21 cellular contexts compared by ENCODE assay signal in genomic region chr4:140138428-140138827, GRCh38. TPM values are rescaled to one million over a fixed set of nuclear protein-coding genes. Genes with fewer than 3 reads are reported as not detected.
DNase-seq lines count a peak whose midpoint lies in the region; ATAC-seq, FAIRE-seq and TF ChIP-seq lines count a peak whose summit lies in the region.
"Had no signal": no experiment of that assay in that cellular context is flagged by ENCODE, and none has a peak within 500 bp of the region (broad histone marks: within the 10 kb centered on the region; RNA-seq: fewer than 3 reads in every experiment).

No MANE protein-coding gene starts in this region.

- no peak overlapping the region for H3K27ac Mint-ChIP-seq in astrocyte (ENCODE audit: unreplicated experiment)
- peak overlapping the region; percentile 98 for H3K27ac Mint-ChIP-seq in mesothelial cell of epicardium
- no peak overlapping the region for H3K27ac Mint-ChIP-seq in stimulated activated memory B cell treated with anti-CD40 and anti-IgM and Interleukin-4, amounts not matched to agents 10 μg/mL and 1 μg/mL and 100 μg/mL, for 72 hours
- H3K27ac Mint-ChIP-seq: memory B cell, T-helper 17 cell had no signal

- H3K27me3 Mint-ChIP-seq in astrocyte (ENCODE audit: low read depth, unreplicated experiment) (no peaks in the 10 kb centered on the region), mesothelial cell of epicardium (ENCODE audit: low read depth) (no peaks in the 10 kb centered on the region)
- peaks cover 72% of the 10 kb centered on the region for H3K27me3 Mint-ChIP-seq in stimulated activated memory B cell treated with anti-CD40 and anti-IgM and Interleukin-4, amounts not matched to agents 10 μg/mL and 1 μg/mL and 100 μg/mL, for 72 hours
- H3K27me3 Mint-ChIP-seq: activated naive CD4-positive, alpha-beta T cell treated with anti-CD3 and anti-CD28 coated beads, Interleukin-2, amount 50 U/mL, for 24 hours had no signal

- FAIRE-seq in astrocyte (lab: Jason Lieb, UNC), result no peak
- FAIRE-seq in small intestine (lab: Jason Lieb, UNC), result no peak
- FAIRE-seq: HTR-8/SVneo had no signal

- ATAC-seq in heart right ventricle, result no peak
- ATAC-seq in stimulated activated memory B cell treated with anti-CD40 and anti-IgM and Interleukin-4, amounts not matched to agents 10 μg/mL and 1 μg/mL and 100 μg/mL, for 72 hours, result no peak
- ATAC-seq: T-helper 17 cell had no signal

- H3K36me3 Mint-ChIP-seq in astrocyte (ENCODE audit: low read depth, unreplicated experiment) (no peaks in the 10 kb centered on the region), mesothelial cell of epicardium (no peaks in the 10 kb centered on the region)
- no peaks in the 10 kb centered on the region for H3K36me3 Mint-ChIP-seq in stimulated activated memory B cell treated with anti-CD40 and anti-IgM and Interleukin-4, amounts not matched to agents 10 μg/mL and 1 μg/mL and 100 μg/mL, for 72 hours
- H3K36me3 Mint-ChIP-seq: CD4-positive, CD25-positive, alpha-beta regulatory T cell; memory B cell; naive B cell had no signal

- H3K4me1 ChIP-seq in HUES64 (ENCODE audit: insufficient read depth, low read length) (peaks cover 51% of the 10 kb centered on the region), astrocyte (ENCODE audit: insufficient read depth, low read length) (peaks cover 26% of the 10 kb centered on the region), urinary bladder (ENCODE audit: insufficient read depth) (no peaks in the 10 kb centered on the region), small intestine (ENCODE audit: control insufficient read depth in 2 of 2, insufficient read depth in 1 of 2, low read depth in 1 of 2, low read length in 1 of 2) (peaks cover 2 to 3% of the 10 kb centered on the region in 2 donors), heart right ventricle (peaks cover 0 to 26% (median 16%) of the 10 kb centered on the region in 9 donors)

- H3K9ac ChIP-seq in HUES64 (ENCODE audit: low read depth, low read length) (no peak overlapping the region), astrocyte (ENCODE audit: low read length) (no peak overlapping the region)

- no peak for DNase-seq in astrocyte (ENCODE audit: low read depth)
- no peak for DNase-seq in mesothelial cell of epicardium (ENCODE audit: low spot score in 2 of 2, unreplicated experiment in 2 of 2)
- no peak for DNase-seq in small intestine
- no peak for DNase-seq in heart right ventricle
- DNase-seq: activated CD4-positive, alpha-beta T cell treated with anti-CD3 and anti-CD28 coated beads for 48 hours; CD4-positive, CD25-positive, alpha-beta regulatory T cell; Kasumi-1; naive B cell; NCI-H187; NCI-H526; stimulated activated CD4-positive, alpha-beta T cell treated with anti-CD3 and anti-CD28 coated beads, Interleukin-12 subunit alpha, Interleukin-12 subunit beta, amount 100 ng/mL, for 4 hours; stimulated activated naive CD8-positive, alpha-beta T cell treated with anti-CD3 and anti-CD28 coated beads, Interleukin-15, Interleukin-2, amounts not matched to agents 100 U/mL and 50 U/mL, for 24 hours; T-helper 17 cell had no signal

- H2AFZ ChIP-seq in astrocyte (ENCODE audit: low read depth, low read length), result no peak overlapping the region

- H4K20me1 ChIP-seq in astrocyte (ENCODE audit: insufficient read depth, low read length), result no peaks in the 10 kb centered on the region

- intact Hi-C loops in heart right ventricle (cut with DNase I), result loop anchor here in 1 of 10 donors (5.0 kb wide), 1 partner anchor 36 kb away; no protein-coding TSS in a partner anchor

- no peaks in the 10 kb centered on the region for H3K9me3 ChIP-seq in HUES64 (ENCODE audit: insufficient read depth, low read depth, low read length)
- H3K9me3 ChIP-seq in astrocyte (ENCODE audit: insufficient read depth, low read depth, low read length), result no peaks in the 10 kb centered on the region
- H3K9me3 ChIP-seq in small intestine (ENCODE audit: control insufficient read depth, low read depth), result no peaks in the 10 kb centered on the region
- no peaks in the 10 kb centered on the region for H3K9me3 ChIP-seq in heart right ventricle
- H3K9me3 ChIP-seq: right atrium auricular region had no signal

- H3K36me3 ChIP-seq in HUES64 (ENCODE audit: insufficient read depth, low read length) (no peaks in the 10 kb centered on the region), astrocyte (ENCODE audit: insufficient read depth, low read length) (no peaks in the 10 kb centered on the region), urinary bladder (ENCODE audit: insufficient read depth) (no peaks in the 10 kb centered on the region), small intestine (ENCODE audit: control insufficient read depth in 2 of 2, insufficient read depth in 2 of 2, low read length in 2 of 2) (no peaks in the 10 kb centered on the region), heart right ventricle (no peaks in the 10 kb centered on the region)
- H3K36me3 ChIP-seq: right atrium auricular region had no signal

- TF ChIP-seq CTCF in astrocyte (IDR thresholded peaks at IDR 0.05; ENCODE audit: insufficient read depth, low read depth, low read length) (no peak), mesothelial cell of epicardium (IDR thresholded peaks at IDR 0.05; ENCODE audit: unreplicated experiment) (no peak), heart right ventricle (IDR thresholded peaks at IDR 0.05) (no peak)

- H3K4me3 ChIP-seq in HUES64 (ENCODE audit: low read length) (no peak overlapping the region), astrocyte (ENCODE audit: insufficient read depth, low read depth, low read length) (no peak overlapping the region), urinary bladder (ENCODE audit: low read depth, low read length) (no peak overlapping the region), small intestine (ENCODE audit: low read depth in 1 of 2, low read length in 2 of 2) (no peak overlapping the region), heart right ventricle (no peak overlapping the region)
- H3K4me3 ChIP-seq: right atrium auricular region had no signal

- H3K9me3 Mint-ChIP-seq in astrocyte (ENCODE audit: unreplicated experiment), result no peaks in the 10 kb centered on the region
- no peaks in the 10 kb centered on the region for H3K9me3 Mint-ChIP-seq in mesothelial cell of epicardium
- no peaks in the 10 kb centered on the region for H3K9me3 Mint-ChIP-seq in stimulated activated memory B cell treated with anti-CD40 and anti-IgM and Interleukin-4, amounts not matched to agents 10 μg/mL and 1 μg/mL and 100 μg/mL, for 72 hours
- H3K9me3 Mint-ChIP-seq: memory B cell, naive B cell had no signal

- no peaks in the 10 kb centered on the region for H3K27me3 ChIP-seq in HUES64 (ENCODE audit: insufficient read depth, low read length)
- no peaks in the 10 kb centered on the region for H3K27me3 ChIP-seq in astrocyte (ENCODE audit: insufficient read depth, low read length)
- peaks cover 0 to 2% of the 10 kb centered on the region in 2 donors for H3K27me3 ChIP-seq in small intestine (ENCODE audit: control insufficient read depth in 2 of 2, insufficient read depth in 2 of 2, low read length in 2 of 2)
- no peaks in the 10 kb centered on the region for H3K27me3 ChIP-seq in heart right ventricle
- H3K27me3 ChIP-seq: right atrium auricular region had no signal

- no peaks in the 10 kb centered on the region for H3K79me2 ChIP-seq in astrocyte (ENCODE audit: insufficient read depth, low read length)

- H3K4me2 ChIP-seq in astrocyte (ENCODE audit: low read length), result peak overlapping the region; percentile 75

- peak overlapping the region; percentile 46; the same call in 1 of the 2 replicates for H3K27ac ChIP-seq in HUES64 (ENCODE audit: low read depth, low read length)
- peak overlapping the region; percentile 29 for H3K27ac ChIP-seq in astrocyte (ENCODE audit: low read depth, low read length)
- peak overlapping the region; percentile 0 for H3K27ac ChIP-seq in urinary bladder (ENCODE audit: low read depth)
- H3K27ac ChIP-seq in small intestine (ENCODE audit: low read depth in 1 of 2, low read length in 1 of 2), result no peak overlapping the region
- no peak overlapping the region for H3K27ac ChIP-seq in heart right ventricle
- H3K27ac ChIP-seq: right atrium auricular region, RWPE1 had no signal

- H3K4me3 Mint-ChIP-seq in astrocyte (ENCODE audit: unreplicated experiment), result no peak overlapping the region
- no peak overlapping the region for H3K4me3 Mint-ChIP-seq in mesothelial cell of epicardium
- H3K4me3 Mint-ChIP-seq in stimulated activated memory B cell treated with anti-CD40 and anti-IgM and Interleukin-4, amounts not matched to agents 10 μg/mL and 1 μg/mL and 100 μg/mL, for 72 hours, result no peak overlapping the region
- H3K4me3 Mint-ChIP-seq: CD4-positive, CD25-positive, alpha-beta regulatory T cell; memory B cell; naive B cell; T-helper 17 cell had no signal

- 51% methylated on average over 6 of the region's 6 CpGs for WGBS in HUES64
- WGBS in urinary bladder, result 62% methylated on average over 6 of the region's 6 CpGs
- 24 to 63% (median 41%) methylated on average over 6 of the region's 6 CpGs for WGBS in small intestine, 3 donors
- WGBS in heart right ventricle, 2 donors, result 71 to 76% methylated on average over 6 of the region's 6 CpGs

- peaks cover 42% of the 10 kb centered on the region for H3K4me1 Mint-ChIP-seq in astrocyte (ENCODE audit: low read depth, unreplicated experiment)
- peaks cover 65% of the 10 kb centered on the region for H3K4me1 Mint-ChIP-seq in mesothelial cell of epicardium
- no peaks in the 10 kb centered on the region for H3K4me1 Mint-ChIP-seq in stimulated activated memory B cell treated with anti-CD40 and anti-IgM and Interleukin-4, amounts not matched to agents 10 μg/mL and 1 μg/mL and 100 μg/mL, for 72 hours
- H3K4me1 Mint-ChIP-seq: CD4-positive, CD25-positive, alpha-beta regulatory T cell; memory B cell had no signal

RNA-seq across cellular contexts. Expression of gene MAML3, which starts 15.6 kb away (rescaled TPM):
- polyA plus RNA-seq in HUES64 (2013, experiment 1 of 2), result 4.9 TPM
- 8.5 TPM for polyA plus RNA-seq in HUES64 (2013, experiment 2 of 2)
- total RNA-seq in astrocyte (8.1 and 10.2 TPM in 2 replicates), mesothelial cell of epicardium (24.8 to 26.9 TPM (median 26.0 TPM) in 3 replicates), urinary bladder (6.7 TPM), heart right ventricle (1 to 10 TPM; 1.3 to 4.6 (median 2.8) TPM)
- polyA plus RNA-seq in urinary bladder (7.0 TPM), small intestine (1 to 10 TPM; 1.4 to 5.3 (median 1.6) TPM), heart right ventricle (1 to 10 TPM; 1.1 to 1.2 TPM)

Comparison
In these comparisons a context has a peak if more than half of its experiments do, and no peak if none do; other contexts are left out.
1. H3K27ac ChIP-seq: peak in HUES64 (single experiment), astrocyte (single experiment) and urinary bladder (single experiment); none in small intestine (0 of 2) and heart right ventricle (0 of 10).